8 cellular contexts compared by ENCODE assay signal in genomic region chr6:31680841-31681671, GRCh38. TPM values are rescaled to one million over a fixed set of nuclear protein-coding genes. Genes with fewer than 3 reads are reported as not detected.
A peak's percentile ranks its signal among the peaks of the same experiment; 100 is the strongest.
DNase-seq lines count a peak whose midpoint lies in the region; ATAC-seq, FAIRE-seq and TF ChIP-seq lines count a peak whose summit lies in the region.

LY6G5C (minus strand) TSS chr6:31681067; CDS start chr6:31680373, 694 bp downstream.

- no peaks in the 10 kb centered on the region for H3K9me3 ChIP-seq in adipocyte (ENCODE audit: control insufficient read depth, low read length)

- H3K4me3 ChIP-seq in NB4 (ENCODE audit: low read depth, low read length) (peak within 1 kb of the TSS; percentile 59), adipocyte (ENCODE audit: low read length) (peak within 1 kb of the TSS; percentile 77)

- no peak for TF ChIP-seq POLR2A in NB4 (IDR thresholded peaks at IDR 0.05; ENCODE audit: extremely low read depth, insufficient read length)

- H3K9ac ChIP-seq in adipocyte (ENCODE audit: low read length), result peak within 1 kb of the TSS; percentile 73

- H3K36me3 ChIP-seq in adipocyte (ENCODE audit: control insufficient read depth, insufficient read depth, low read length, severe bottlenecking), result peaks cover 4% of the 10 kb centered on the region

- TF ChIP-seq CTCF in GM12873 (IDR thresholded peaks at IDR 0.05; ENCODE audit: insufficient read depth, low read depth, low read length, missing control alignments) (peak; percentile 78), NB4 (IDR thresholded peaks at IDR 0.05; ENCODE audit: low read depth, low read length) (peak; percentile 60), omental fat pad (IDR thresholded peaks at IDR 0.05) (no peak)

- DNase-seq in NB4 (ENCODE audit: low read depth), result peak; percentile 91
- peak; percentile 49 for DNase-seq in SKM-1 (lab: John Stamatoyannopoulos, UW; ENCODE audit: unreplicated experiment)
- DNase-seq in adipocyte (ENCODE audit: low read depth), result peak; percentile 96
- peak; percentile 88 for DNase-seq in Right ventricle myocardium superior
- DNase-seq in omental fat pad (ENCODE audit: low spot score), result peak; percentile 55
- peak; percentile 56 for DNase-seq in urothelium cell line (ENCODE audit: low spot score)

- FAIRE-seq in urothelium cell line (lab: Jason Lieb, UNC), result no peak

- H3K27me3 ChIP-seq in adipocyte (replicated peaks; ENCODE audit: control insufficient read depth, insufficient read depth, low read length), result no peaks in the 10 kb centered on the region

- intact Hi-C loops in Right ventricle myocardium superior (cut with DNase I), result loop anchor here (2.0 to 10.0 kb wide), 3 partner anchors 94 to 271 kb away; partner anchors contain the start of gene VWA7

- H3K4me1 ChIP-seq in adipocyte (ENCODE audit: control insufficient read depth, insufficient read depth, low read length), result peaks cover 13% of the 10 kb centered on the region

- ATAC-seq in Right ventricle myocardium superior (ENCODE audit: poor library complexity), result peak; percentile 94
- ATAC-seq in omental fat pad (ENCODE audit: low FRiP score), result peak; percentile 89
- ATAC-seq in GM21528 (IDR thresholded peaks at IDR 0.05; ENCODE audit: low FRiP score, unreplicated experiment), result no peak

RNA-seq across cellular contexts. Expression of gene LY6G5C, which starts in this region (rescaled TPM):
- total RNA-seq in Right ventricle myocardium superior (1.3 TPM), omental fat pad (1 to 10 TPM in 2 of 4 donors, under 1 TPM in 1, not detected in 1; 0.84 to 4.5 (median 1.3) TPM)

Comparison
In these comparisons a context has a peak if more than half of its experiments do, and no peak if none do; other contexts are left out.
1. CTCF ChIP-seq: peak in GM12873 (single experiment) and NB4 (single experiment); none in omental fat pad (0 of 3).
2. Peak in every context shown above with its lines, with median percentiles within 50 percentile points of each other: DNase-seq.